ENCODE assay signal across 16 cellular contexts in genomic region chr9:93210324-93210973, GRCh38. TPM values are rescaled to one million over a fixed set of nuclear protein-coding genes. Genes with fewer than 3 reads are reported as not detected.
DNase-seq lines count a peak whose midpoint lies in the region; ATAC-seq, FAIRE-seq and TF ChIP-seq lines count a peak whose summit lies in the region.
"Had no signal": no experiment of that assay in that cellular context is flagged by ENCODE, and none has a peak within 500 bp of the region (broad histone marks: within the 10 kb centered on the region; RNA-seq: fewer than 3 reads in every experiment).

No MANE protein-coding gene starts in this region.

- POLR2A ChIA-PET in activated CD4-positive, alpha-beta T cell treated with anti-CD3 and anti-CD28 coated beads, Interleukin-2, amount 10 ng/mL, durations not matched to agents 7 days and 5 days (lab: Charles Lee), result no interaction called here

- H3K4me3 ChIP-seq in pancreas (no peak overlapping the region), brain microvascular endothelial cell (ENCODE audit: low read depth, low read length) (no peak overlapping the region)
- H3K4me3 ChIP-seq: HAP-1, PC-9 had no signal

- peaks cover 11% of the 10 kb centered on the region for H3K9me3 Mint-ChIP-seq in glutamatergic neuron (ENCODE audit: unreplicated experiment)
- peaks cover 5% of the 10 kb centered on the region for H3K9me3 Mint-ChIP-seq in activated CD4-positive, alpha-beta T cell treated with anti-CD3 and anti-CD28 coated beads, Interleukin-2, amount 10 ng/mL, durations not matched to agents 7 days and 5 days

- ATAC-seq in left ventricle myocardium superior (no peak), left cardiac atrium (no peak), pancreas (peak in 3 of 4 donors; percentile 4 to 17 (median 10))

- WGBS in pancreas, 2 donors, result 79 to 82% methylated on average over 15 of the region's 15 CpGs

- no peaks in the 10 kb centered on the region for H3K9me3 ChIP-seq in pancreas
- H3K9me3 ChIP-seq: BE2C had no signal

- H3K4me3 Mint-ChIP-seq in glutamatergic neuron (ENCODE audit: unreplicated experiment), result no peak overlapping the region
- no peak overlapping the region for H3K4me3 Mint-ChIP-seq in activated CD4-positive, alpha-beta T cell treated with anti-CD3 and anti-CD28 coated beads, Interleukin-2, amount 10 ng/mL, durations not matched to agents 7 days and 5 days
- H3K4me3 Mint-ChIP-seq: CD8-positive, alpha-beta memory T cell had no signal

- peaks cover 10% of the 10 kb centered on the region for H3K27me3 Mint-ChIP-seq in glutamatergic neuron (ENCODE audit: unreplicated experiment)
- peaks cover 2% of the 10 kb centered on the region for H3K27me3 Mint-ChIP-seq in activated CD4-positive, alpha-beta T cell treated with anti-CD3 and anti-CD28 coated beads, Interleukin-2, amount 10 ng/mL, durations not matched to agents 7 days and 5 days

- TF ChIP-seq CTCF in glutamatergic neuron (IDR thresholded peaks at IDR 0.05; ENCODE audit: partially characterized antibody, unreplicated experiment), result no peak
- no peak for TF ChIP-seq CTCF in pancreas (IDR thresholded peaks at IDR 0.05)
- no peak for TF ChIP-seq CTCF in brain microvascular endothelial cell (IDR thresholded peaks at IDR 0.05; ENCODE audit: low read depth, low read length, missing control alignments)

- peaks cover 18 to 38% (median 34%) of the 10 kb centered on the region in 3 donors for H3K4me1 ChIP-seq in pancreas

- no peaks in the 10 kb centered on the region for H3K36me3 ChIP-seq in pancreas
- H3K36me3 ChIP-seq in brain microvascular endothelial cell (replicated peaks), result no peaks in the 10 kb centered on the region
- H3K36me3 ChIP-seq: BE2C, HAP-1 had no signal

- peak; percentile 23 for DNase-seq in left ventricle myocardium superior
- DNase-seq in left cardiac atrium, result no peak
- peak; percentile 17 for DNase-seq in glutamatergic neuron
- peak in 3 of 6 donors; percentile 24 to 59 (median 48) for DNase-seq in pancreas
- no peak for DNase-seq in brain microvascular endothelial cell
- no peak for DNase-seq in head of caudate nucleus
- DNase-seq in activated CD4-positive, alpha-beta T cell treated with anti-CD3 and anti-CD28 coated beads, Interleukin-2, amount 10 ng/mL, durations not matched to agents 7 days and 5 days, result no peak
- DNase-seq: BE2C, NCI-H1092, NCI-H69, PC-9, SIG-M5 had no signal

- intact Hi-C loops in left ventricle myocardium superior (cut with micrococcal nuclease) (no loop called here), left cardiac atrium (cut with DNase I) (no loop called here), pancreas (cut with DNase I) (loop anchor here in 1 of 3 donors (10.0 kb wide), 1 partner anchor 54 kb away; no protein-coding TSS in a partner anchor), head of caudate nucleus (cut with DNase I) (no loop called here)

- H3K27me3 ChIP-seq in pancreas (no peaks in the 10 kb centered on the region), brain microvascular endothelial cell (replicated peaks) (no peaks in the 10 kb centered on the region)
- H3K27me3 ChIP-seq: BE2C had no signal

- CTCF ChIA-PET in activated CD4-positive, alpha-beta T cell treated with anti-CD3 and anti-CD28 coated beads, Interleukin-2, amount 10 ng/mL, durations not matched to agents 7 days and 5 days (lab: Charles Lee), result no interaction called here

- H3K27ac ChIP-seq in pancreas (peak overlapping the region in 3 of 4 donors; percentile 6 to 65 (median 20)), brain microvascular endothelial cell (no peak overlapping the region)
- H3K27ac ChIP-seq: KMS-11, PC-9 had no signal

- no peak overlapping the region for H3K27ac Mint-ChIP-seq in glutamatergic neuron (ENCODE audit: unreplicated experiment)
- H3K27ac Mint-ChIP-seq in activated CD4-positive, alpha-beta T cell treated with anti-CD3 and anti-CD28 coated beads, Interleukin-2, amount 10 ng/mL, durations not matched to agents 7 days and 5 days, result no peak overlapping the region

- FAIRE-seq in pancreas (lab: Jason Lieb, UNC), result no peak

- H3K36me3 Mint-ChIP-seq in glutamatergic neuron (ENCODE audit: unreplicated experiment), result peaks cover 3% of the 10 kb centered on the region
- no peaks in the 10 kb centered on the region for H3K36me3 Mint-ChIP-seq in activated CD4-positive, alpha-beta T cell treated with anti-CD3 and anti-CD28 coated beads, Interleukin-2, amount 10 ng/mL, durations not matched to agents 7 days and 5 days (ENCODE audit: low read depth)

- H3K4me1 Mint-ChIP-seq in glutamatergic neuron (ENCODE audit: low read depth, unreplicated experiment), result peaks cover 51% of the 10 kb centered on the region
- no peaks in the 10 kb centered on the region for H3K4me1 Mint-ChIP-seq in activated CD4-positive, alpha-beta T cell treated with anti-CD3 and anti-CD28 coated beads, Interleukin-2, amount 10 ng/mL, durations not matched to agents 7 days and 5 days
- H3K4me1 Mint-ChIP-seq: CD8-positive, alpha-beta memory T cell had no signal

- in situ Hi-C loops in brain microvascular endothelial cell (cut with HindIII; ENCODE audit: low pct_ligation_motif_present, low sequenced_read_pairs), result no loop called here

RNA-seq across cellular contexts. Expression of gene WNK2, which starts 26.5 kb away (rescaled TPM):
- total RNA-seq in left ventricle myocardium superior (250 TPM), left cardiac atrium (100 to 1,000 TPM; 174 to 175 TPM), glutamatergic neuron (ENCODE audit: unreplicated experiment) (336 TPM), pancreas (100 to 1,000 TPM in 1 of 6 donors, 10 to 100 TPM in 5; 53.5 to 114 (median 89.4) TPM)
- 100 to 1,000 TPM in 1 of 2 donors, 10 to 100 TPM in 1; 77.4 to 121 TPM for polyA plus RNA-seq in pancreas
- total RNA-seq in activated CD4-positive, alpha-beta T cell treated with anti-CD3 and anti-CD28 coated beads, Interleukin-2, amount 10 ng/mL, durations not matched to agents 7 days and 5 days, result not detected
- polyA plus RNA-seq: AG04450; CD8-positive, alpha-beta memory T cell had no signal

Comparison
In these comparisons a context has a peak if more than half of its experiments do, and no peak if none do; other contexts are left out.
1. DNase-seq: peak in left ventricle myocardium superior (single experiment) and glutamatergic neuron (single experiment); none in left cardiac atrium (single experiment), brain microvascular endothelial cell (single experiment), head of caudate nucleus (0 of 42) and activated CD4-positive, alpha-beta T cell treated with anti-CD3 and anti-CD28 coated beads, Interleukin-2, amount 10 ng/mL, durations not matched to agents 7 days and 5 days (single experiment).
2. ATAC-seq: peak in pancreas (3 of 4); none in left ventricle myocardium superior (single experiment) and left cardiac atrium (0 of 2).
3. RNA of gene WNK2, which starts 26.5 kb away (total RNA-seq): 336 TPM in glutamatergic neuron (single experiment), 250 TPM in left ventricle myocardium superior (single experiment), 174 to 175 TPM in left cardiac atrium and 53.5 to 114 TPM in pancreas; not detected in activated CD4-positive, alpha-beta T cell treated with anti-CD3 and anti-CD28 coated beads, Interleukin-2, amount 10 ng/mL, durations not matched to agents 7 days and 5 days; every median in the first group is over 10 times any median in the second.